ENCODE assay signal across 15 cellular contexts in genomic region chr9:92392690-92393089, GRCh38. TPM values are rescaled to one million over a fixed set of nuclear protein-coding genes. Genes with fewer than 3 reads are reported as not detected.
DNase-seq lines count a peak whose midpoint lies in the region; ATAC-seq, FAIRE-seq and TF ChIP-seq lines count a peak whose summit lies in the region.
"Had no signal": no experiment of that assay in that cellular context is flagged by ENCODE, and none has a peak within 500 bp of the region (broad histone marks: within the 10 kb centered on the region; RNA-seq: fewer than 3 reads in every experiment).

No MANE protein-coding gene starts in this region.

- H3K36me3 ChIP-seq in mammary epithelial cell (ENCODE audit: insufficient read depth, low read length) (no peaks in the 10 kb centered on the region), breast epithelium (no peaks in the 10 kb centered on the region), bronchial epithelial cell (ENCODE audit: control insufficient read depth, insufficient read depth, low read length) (no peaks in the 10 kb centered on the region)
- H3K36me3 ChIP-seq: MG63 had no signal

- H3K27me3 Mint-ChIP-seq in activated naive CD4-positive, alpha-beta T cell treated with anti-CD3 and anti-CD28 coated beads for 36 hours (ENCODE audit: low read depth), result no peaks in the 10 kb centered on the region

- H3K27ac Mint-ChIP-seq in activated naive CD4-positive, alpha-beta T cell treated with anti-CD3 and anti-CD28 coated beads for 36 hours, result no peak overlapping the region

- FAIRE-seq in bronchial epithelial cell (lab: Jason Lieb, UNC), result no peak

- H3K27ac ChIP-seq in mammary epithelial cell (ENCODE audit: insufficient read depth, low read depth, low read length) (no peak overlapping the region), breast epithelium (no peak overlapping the region)
- H3K27ac ChIP-seq: 22Rv1; BLaER1 treated with 17β-estradiol and CSF1 and Interleukin-3, amounts not matched to agents 10 nM and 100 nM had no signal

- no peaks in the 10 kb centered on the region for H4K20me1 ChIP-seq in mammary epithelial cell (ENCODE audit: insufficient read depth, low read length)
- H4K20me1 ChIP-seq: BLaER1 treated with 17β-estradiol and CSF1 and Interleukin-3, amounts not matched to agents 10 nM and 100 nM had no signal

- TF ChIP-seq CTCF in mammary epithelial cell (conservative IDR thresholded peaks at IDR 0.05 in 1 of 2, IDR thresholded peaks at IDR 0.05 in 1 of 2; ENCODE audit: extremely low read depth in 1 of 2, insufficient read depth in 1 of 2, low read depth in 1 of 2, low read length in 2 of 2), result no peak
- no peak for TF ChIP-seq CTCF in breast epithelium (IDR thresholded peaks at IDR 0.05)
- no peak for TF ChIP-seq CTCF in bronchial epithelial cell (IDR thresholded peaks at IDR 0.05; ENCODE audit: insufficient read depth, low read length, severe bottlenecking)

- dilution Hi-C loops in mammary epithelial cell (cut with HindIII; ENCODE audit: low sequenced_read_pairs), result no loop called here

- WGBS in mammary epithelial cell (ENCODE audit: low coverage, missing lambda C conversion rate), result 94% methylated on average over 2 of the region's 2 CpGs

- intact Hi-C loops in mammary epithelial cell (cut with micrococcal nuclease) (no loop called here), breast epithelium (cut with DNase I; ENCODE audit: low total_unique reads) (no loop called here)
- intact Hi-C loops in activated naive CD4-positive, alpha-beta T cell treated with anti-CD3 and anti-CD28 coated beads for 36 hours (cut with micrococcal nuclease), result no loop called here

- no peaks in the 10 kb centered on the region for H3K9me3 Mint-ChIP-seq in activated naive CD4-positive, alpha-beta T cell treated with anti-CD3 and anti-CD28 coated beads for 36 hours

- ATAC-seq in HG02885 (IDR thresholded peaks at IDR 0.05; ENCODE audit: poor library complexity, unreplicated experiment), result no peak
- no peak for ATAC-seq in HG03565 (IDR thresholded peaks at IDR 0.05; ENCODE audit: unreplicated experiment)

- H3K4me1 Mint-ChIP-seq in activated naive CD4-positive, alpha-beta T cell treated with anti-CD3 and anti-CD28 coated beads for 36 hours (ENCODE audit: low read depth), result no peaks in the 10 kb centered on the region

- H3K9me3 ChIP-seq in mammary epithelial cell (replicated peaks; ENCODE audit: insufficient read depth, low read length) (no peaks in the 10 kb centered on the region), breast epithelium (no peaks in the 10 kb centered on the region)
- H3K9me3 ChIP-seq: MG63 had no signal

- no peaks in the 10 kb centered on the region for H3K79me2 ChIP-seq in mammary epithelial cell (ENCODE audit: insufficient read depth, low read length)

- no peak overlapping the region for H3K4me3 ChIP-seq in mammary epithelial cell (replicated peaks in 1 of 3; ENCODE audit: insufficient read depth in 1 of 3, low read depth in 2 of 3, low read length in 3 of 3)
- no peak overlapping the region for H3K4me3 ChIP-seq in breast epithelium
- H3K4me3 ChIP-seq in bronchial epithelial cell (ENCODE audit: low read depth, low read length), result no peak overlapping the region
- H3K4me3 ChIP-seq: BLaER1 treated with 17β-estradiol and CSF1 and Interleukin-3, amounts not matched to agents 10 nM and 100 nM had no signal

- H3K4me3 Mint-ChIP-seq in activated naive CD4-positive, alpha-beta T cell treated with anti-CD3 and anti-CD28 coated beads for 36 hours, result no peak overlapping the region

- CTCF ChIA-PET in mammary epithelial cell (lab: Charles Lee; ENCODE audit: low non-redundant PET), result no interaction called here
- CTCF ChIA-PET in activated naive CD4-positive, alpha-beta T cell treated with anti-CD3 and anti-CD28 coated beads for 36 hours (lab: Charles Lee), result no interaction called here

- H2AFZ ChIP-seq in mammary epithelial cell (ENCODE audit: low read depth, low read length), result no peak overlapping the region

- in situ Hi-C loops in mammary epithelial cell (cut with MboI; ENCODE audit: low sequenced_read_pairs in 2 of 2), result no loop called here

- H3K4me2 ChIP-seq in mammary epithelial cell (ENCODE audit: insufficient read depth, low read depth, low read length), result no peak overlapping the region
- H3K4me2 ChIP-seq: BLaER1 treated with 17β-estradiol and CSF1 and Interleukin-3, amounts not matched to agents 10 nM and 100 nM had no signal

- H3K36me3 Mint-ChIP-seq in activated naive CD4-positive, alpha-beta T cell treated with anti-CD3 and anti-CD28 coated beads for 36 hours (ENCODE audit: low read depth), result no peaks in the 10 kb centered on the region

- no peak overlapping the region for H3K9ac ChIP-seq in mammary epithelial cell (ENCODE audit: insufficient read depth, low read length)
- H3K9ac ChIP-seq: BLaER1 treated with 17β-estradiol and CSF1 and Interleukin-3, amounts not matched to agents 10 nM and 100 nM had no signal

- DNase-seq in mammary epithelial cell (peak; percentile 12), breast epithelium (ENCODE audit: low spot score in 2 of 2) (no peak), bronchial epithelial cell (ENCODE audit: low read depth) (peak; percentile 42), iris pigment epithelial cell (ENCODE audit: low read depth) (peak; percentile 26), DMS114 treated with DMSO at 0.1 percent for 48 hours (lab: John Stamatoyannopoulos, UW; ENCODE audit: unreplicated experiment) (no peak)
- DNase-seq in activated naive CD4-positive, alpha-beta T cell treated with anti-CD3 and anti-CD28 coated beads for 36 hours, result no peak
- DNase-seq: DMS153, MG63, NCI-H1092 treated with DMSO at 0.1 percent for 48 hours, NCI-H1694, NCI-H446 had no signal

- BruUV-seq in mammary epithelial cell (replicated peaks; lab: Mats Ljungman, UMichigan), result no TSS peak

- TF ChIP-seq POLR2A in breast epithelium (IDR thresholded peaks at IDR 0.05), result no peak

- H3K27me3 ChIP-seq in mammary epithelial cell (ENCODE audit: insufficient read depth, low read length) (no peaks in the 10 kb centered on the region), breast epithelium (no peaks in the 10 kb centered on the region), bronchial epithelial cell (ENCODE audit: control insufficient read depth, insufficient read depth, low read length) (no peaks in the 10 kb centered on the region)
- H3K27me3 ChIP-seq: BLaER1 treated with 17β-estradiol and CSF1 and Interleukin-3, amounts not matched to agents 10 nM and 100 nM; MG63 had no signal

- H3K4me1 ChIP-seq in mammary epithelial cell (ENCODE audit: insufficient read depth, low read length) (no peaks in the 10 kb centered on the region), breast epithelium (no peaks in the 10 kb centered on the region)
- H3K4me1 ChIP-seq: BLaER1 treated with 17β-estradiol and CSF1 and Interleukin-3, amounts not matched to agents 10 nM and 100 nM had no signal

RNA-seq across cellular contexts. Expression of gene OGN, which starts 11.7 kb away (rescaled TPM):
- total RNA-seq in mammary epithelial cell (not detected), breast epithelium (10 to 100 TPM; 14.1 to 92.5 (median 17.7) TPM), bronchial epithelial cell (not detected in 2 replicates)
- polyA plus RNA-seq in mammary epithelial cell, result not detected
- polyA minus RNA-seq in mammary epithelial cell, result not detected
- not detected for total RNA-seq in activated naive CD4-positive, alpha-beta T cell treated with anti-CD3 and anti-CD28 coated beads for 36 hours

RNA-seq across cellular contexts. Expression of gene OMD, which starts 31.6 kb away (rescaled TPM):
- not detected for total RNA-seq in mammary epithelial cell
- not detected for polyA plus RNA-seq in mammary epithelial cell
- not detected for polyA minus RNA-seq in mammary epithelial cell
- total RNA-seq in breast epithelium, result 10 to 100 TPM; 12.8 to 39.2 (median 30.0) TPM
- not detected in 2 replicates for total RNA-seq in bronchial epithelial cell
- total RNA-seq in activated naive CD4-positive, alpha-beta T cell treated with anti-CD3 and anti-CD28 coated beads for 36 hours, result not detected

Comparison
In these comparisons a context has a peak if more than half of its experiments do, and no peak if none do; other contexts are left out.
1. DNase-seq: peak in mammary epithelial cell (single experiment), bronchial epithelial cell (single experiment) and iris pigment epithelial cell (single experiment); none in breast epithelium (0 of 2), DMS114 treated with DMSO at 0.1 percent for 48 hours (single experiment) and activated naive CD4-positive, alpha-beta T cell treated with anti-CD3 and anti-CD28 coated beads for 36 hours (single experiment).
2. RNA of gene OGN, which starts 11.7 kb away (total RNA-seq): 14.1 to 92.5 TPM in breast epithelium; not detected in mammary epithelial cell, not detected in bronchial epithelial cell and not detected in activated naive CD4-positive, alpha-beta T cell treated with anti-CD3 and anti-CD28 coated beads for 36 hours; every median in the first group is over 10 times any median in the second.
3. RNA of gene OMD, which starts 31.6 kb away (total RNA-seq): 12.8 to 39.2 TPM in breast epithelium; not detected in mammary epithelial cell, not detected in bronchial epithelial cell and not detected in activated naive CD4-positive, alpha-beta T cell treated with anti-CD3 and anti-CD28 coated beads for 36 hours; every median in the first group is over 10 times any median in the second.